ENCODE assay signal across 8 cellular contexts in genomic region chr16:53433930-53434435, GRCh38. TPM values are rescaled to one million over a fixed set of nuclear protein-coding genes. Genes with fewer than 3 reads are reported as not detected.
DNase-seq lines count a peak whose midpoint lies in the region; ATAC-seq and TF ChIP-seq lines count a peak whose summit lies in the region.

No MANE protein-coding gene starts in this region.

- intact Hi-C loops in body of pancreas (cut with DNase I) (no loop called here), left colon (cut with DNase I, micrococcal nuclease) (no loop called here)

- H3K9me3 Mint-ChIP-seq in stimulated activated naive CD8-positive, alpha-beta T cell treated with anti-CD3 and anti-CD28 coated beads, Interleukin-15, amount 100 ng/mL, for 72 hours: peaks cover 0 to 12% of the 10 kb centered on the region in 2 donors

- no peak for ATAC-seq in body of pancreas
- ATAC-seq in left colon: peak; percentile 4
- no peak for ATAC-seq in stimulated activated naive CD8-positive, alpha-beta T cell treated with anti-CD3 and anti-CD28 coated beads, Interleukin-15, amount 100 ng/mL, for 72 hours
- ATAC-seq in HG03159 (IDR thresholded peaks at IDR 0.05; ENCODE audit: unreplicated experiment): no peak

- TF ChIP-seq POLR2A in body of pancreas (IDR thresholded peaks at IDR 0.05): no peak

- no peak for TF ChIP-seq CTCF in body of pancreas (IDR thresholded peaks at IDR 0.05)

- peak overlapping the region; percentile 95 for H3K4me3 ChIP-seq in MG63
- peak overlapping the region; percentile 92 to 98 for H3K4me3 ChIP-seq in body of pancreas

- DNase-seq in NCI-H2029 treated with DMSO at 0.1 percent for 48 hours (lab: John Stamatoyannopoulos, UW): peak; percentile 17
- DNase-seq in NCI-H2029 (lab: John Stamatoyannopoulos, UW): no peak
- DNase-seq in MG63: no peak
- peak in 1 of 4 donors; percentile 88 for DNase-seq in body of pancreas
- DNase-seq in left colon: peak in 1 of 2 donors; percentile 84
- DNase-seq in stimulated activated naive CD8-positive, alpha-beta T cell treated with anti-CD3 and anti-CD28 coated beads, Interleukin-15, amount 100 ng/mL, for 72 hours: no peak
- DNase-seq in LoVo (ENCODE audit: low spot score): no peak

- H3K4me3 Mint-ChIP-seq in stimulated activated naive CD8-positive, alpha-beta T cell treated with anti-CD3 and anti-CD28 coated beads, Interleukin-15, amount 100 ng/mL, for 72 hours: peak overlapping the region; percentile 87 to 99

- peaks cover 1% of the 10 kb centered on the region; the same call in 1 of the 2 replicates for H3K27me3 ChIP-seq in MG63
- H3K27me3 ChIP-seq in body of pancreas: no peaks in the 10 kb centered on the region

- 14 to 24% methylated on average over 12 to 18 of the region's 18 CpGs for WGBS in body of pancreas, 2 donors

- peaks cover 40% of the 10 kb centered on the region for H3K4me1 Mint-ChIP-seq in stimulated activated naive CD8-positive, alpha-beta T cell treated with anti-CD3 and anti-CD28 coated beads, Interleukin-15, amount 100 ng/mL, for 72 hours

- peak overlapping the region; percentile 85 to 94 for H3K27ac Mint-ChIP-seq in stimulated activated naive CD8-positive, alpha-beta T cell treated with anti-CD3 and anti-CD28 coated beads, Interleukin-15, amount 100 ng/mL, for 72 hours

- H3K9me3 ChIP-seq in MG63: no peaks in the 10 kb centered on the region; the same call in 1 of the 2 replicates
- no peaks in the 10 kb centered on the region for H3K9me3 ChIP-seq in body of pancreas

- H3K4me1 ChIP-seq in body of pancreas: peaks cover 23% of the 10 kb centered on the region

- H3K27me3 Mint-ChIP-seq in stimulated activated naive CD8-positive, alpha-beta T cell treated with anti-CD3 and anti-CD28 coated beads, Interleukin-15, amount 100 ng/mL, for 72 hours: no peaks in the 10 kb centered on the region

- H3K27ac ChIP-seq in body of pancreas: peak overlapping the region; percentile 96 to 99 (median 98)

- H3K36me3 ChIP-seq in MG63 (peaks cover 4% of the 10 kb centered on the region; the same call in 1 of the 2 replicates), body of pancreas (replicated peaks in 1 of 2; ENCODE audit: insufficient read depth in 1 of 2, low read depth in 2 of 2) (no peaks in the 10 kb centered on the region)

RNA-seq across cellular contexts. Expression of gene RBL2, which starts 0.3 kb away (rescaled TPM):
- total RNA-seq in MG63 (2014; rRNA removed; shearing (Covaris generic); ENCODE audit: low replicate concordance): 38.0 and 50.8 TPM in 2 replicates
- total RNA-seq in body of pancreas (100 to 1,000 TPM in 1 of 2 donors, 10 to 100 TPM in 1; 82.7 to 114 TPM), left colon (10 to 100 TPM; 48.5 to 63.2 TPM)
